ENCODE assay signal across 1 cellular context in the genomic region with DNA sequence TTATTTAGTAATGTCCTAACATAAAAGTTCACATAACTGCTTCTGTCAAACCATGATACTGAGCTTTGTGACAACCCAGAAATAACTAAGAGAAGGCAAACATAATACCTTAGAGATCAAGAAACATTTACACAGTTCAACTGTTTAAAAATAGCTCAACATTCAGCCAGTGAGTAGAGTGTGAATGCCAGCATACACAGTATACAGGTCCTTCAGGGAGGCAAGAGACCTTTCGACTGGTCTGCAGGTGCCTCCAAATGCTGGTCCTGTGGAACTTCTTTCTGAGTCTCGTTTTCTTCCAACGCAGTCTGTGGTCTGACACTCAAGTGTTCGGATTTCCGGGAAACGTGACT.
A peak's percentile ranks its signal among the peaks of the same experiment; 100 is the strongest.
TF ChIP-seq lines count a peak whose summit lies in the region.

No MANE protein-coding gene starts in this region.

TF ChIP-seq in HepG2, 621 proteins besides CTCF, POLR2A, EP300 and RAD21:
- TF ChIP-seq, protein P1, sequence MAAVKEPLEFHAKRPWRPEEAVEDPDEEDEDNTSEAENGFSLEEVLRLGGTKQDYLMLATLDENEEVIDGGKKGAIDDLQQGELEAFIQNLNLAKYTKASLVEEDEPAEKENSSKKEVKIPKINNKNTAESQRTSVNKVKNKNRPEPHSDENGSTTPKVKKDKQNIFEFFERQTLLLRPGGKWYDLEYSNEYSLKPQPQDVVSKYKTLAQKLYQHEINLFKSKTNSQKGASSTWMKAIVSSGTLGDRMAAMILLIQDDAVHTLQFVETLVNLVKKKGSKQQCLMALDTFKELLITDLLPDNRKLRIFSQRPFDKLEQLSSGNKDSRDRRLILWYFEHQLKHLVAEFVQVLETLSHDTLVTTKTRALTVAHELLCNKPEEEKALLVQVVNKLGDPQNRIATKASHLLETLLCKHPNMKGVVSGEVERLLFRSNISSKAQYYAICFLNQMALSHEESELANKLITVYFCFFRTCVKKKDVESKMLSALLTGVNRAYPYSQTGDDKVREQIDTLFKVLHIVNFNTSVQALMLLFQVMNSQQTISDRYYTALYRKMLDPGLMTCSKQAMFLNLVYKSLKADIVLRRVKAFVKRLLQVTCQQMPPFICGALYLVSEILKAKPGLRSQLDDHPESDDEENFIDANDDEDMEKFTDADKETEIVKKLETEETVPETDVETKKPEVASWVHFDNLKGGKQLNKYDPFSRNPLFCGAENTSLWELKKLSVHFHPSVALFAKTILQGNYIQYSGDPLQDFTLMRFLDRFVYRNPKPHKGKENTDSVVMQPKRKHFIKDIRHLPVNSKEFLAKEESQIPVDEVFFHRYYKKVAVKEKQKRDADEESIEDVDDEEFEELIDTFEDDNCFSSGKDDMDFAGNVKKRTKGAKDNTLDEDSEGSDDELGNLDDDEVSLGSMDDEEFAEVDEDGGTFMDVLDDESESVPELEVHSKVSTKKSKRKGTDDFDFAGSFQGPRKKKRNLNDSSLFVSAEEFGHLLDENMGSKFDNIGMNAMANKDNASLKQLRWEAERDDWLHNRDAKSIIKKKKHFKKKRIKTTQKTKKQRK (IDR thresholded peaks at IDR 0.05; ENCODE audit: low read length) = no peak
- TF ChIP-seq MEF2D (CRISPR knock-in tag; IDR thresholded peaks at IDR 0.05) = no peak
- no peak for TF ChIP-seq ZNF777 (CRISPR knock-in tag; IDR thresholded peaks at IDR 0.05)
- peak; percentile 19; the same call in 1 of the 2 replicates for TF ChIP-seq MED1 (CRISPR knock-in tag; IDR thresholded peaks at IDR 0.05)
- no peak for TF ChIP-seq AKAP8 (CRISPR knock-in tag; IDR thresholded peaks at IDR 0.05)
